In genomic region chr3:188624384-188624783, GRCh38 we compare ENCODE assay signal across 15 cellular contexts.
A peak's percentile ranks its signal among the peaks of the same experiment; 100 is the strongest.
DNase-seq lines count a peak whose midpoint lies in the region; ATAC-seq, FAIRE-seq and TF ChIP-seq lines count a peak whose summit lies in the region.
"Had no signal": no experiment of that assay in that cellular context is flagged by ENCODE, and none has a peak within 500 bp of the region (broad histone marks: within the 10 kb centered on the region; RNA-seq: fewer than 3 reads in every experiment).

No MANE protein-coding gene starts in this region.

- TF ChIP-seq CTCF in HEK293 (tag by site-specific recombination; IDR thresholded peaks at IDR 0.05), result no peak
- TF ChIP-seq CTCF in coronary artery (IDR thresholded peaks at IDR 0.05), result no peak
- TF ChIP-seq CTCF in HepG2 (CRISPR knock-in tag; IDR thresholded peaks at IDR 0.05), result no peak
- TF ChIP-seq CTCF in suprapubic skin (IDR thresholded peaks at IDR 0.05), result no peak
- no peak for TF ChIP-seq CTCF in H9 (conservative IDR thresholded peaks at IDR 0.05)

- intact Hi-C loops in HepG2 (cut with micrococcal nuclease; ENCODE audit: unreplicated experiment), result no loop called here
- intact Hi-C loops in activated CD4-positive, alpha-beta memory T cell treated with anti-CD3 and anti-CD28 coated beads for 36 hours (cut with micrococcal nuclease), result no loop called here

- no peak overlapping the region for H3K4me3 Mint-ChIP-seq in H9
- no peak overlapping the region for H3K4me3 Mint-ChIP-seq in activated CD4-positive, alpha-beta memory T cell treated with anti-CD3 and anti-CD28 coated beads for 36 hours
- H3K4me3 Mint-ChIP-seq: activated CD4-positive, alpha-beta T cell treated with anti-CD3 and anti-CD28 coated beads, Interleukin-2, amount 10 ng/mL, durations not matched to agents 24 days and 14 days; nephron had no signal

- H3K27ac ChIP-seq in HEK293 (ENCODE audit: extremely low read depth, low read depth, low read length) (no peak overlapping the region), coronary artery (peak overlapping the region; percentile 71 to 73), HepG2 (ENCODE audit: extremely low read length, insufficient read depth, low read length) (no peak overlapping the region), suprapubic skin (peak overlapping the region; percentile 70), H9 (ENCODE audit: insufficient read length, low read depth, low read length) (no peak overlapping the region)

- no peaks in the 10 kb centered on the region for H4K20me1 ChIP-seq in HepG2 (ENCODE audit: insufficient read depth, low read length)
- no peaks in the 10 kb centered on the region for H4K20me1 ChIP-seq in H9 (ENCODE audit: control insufficient read depth, insufficient read depth, insufficient read length)

- H3K23ac ChIP-seq in H9 (ENCODE audit: insufficient read length, low read depth, low read length), result no peak overlapping the region

- H3K79me1 ChIP-seq in H9 (ENCODE audit: insufficient read depth, low read depth, low read length, poor library complexity, severe bottlenecking), result no peaks in the 10 kb centered on the region

- no peak for FAIRE-seq in HepG2 (lab: Jason Lieb, UNC)

- H3K36me3 ChIP-seq in HEK293 (ENCODE audit: control insufficient read depth in 2 of 2, insufficient read depth in 1 of 2, low read length in 2 of 2) (no peaks in the 10 kb centered on the region), HepG2 (replicated peaks in 1 of 2; ENCODE audit: control insufficient read depth in 1 of 2, insufficient read depth in 2 of 2, low read length in 2 of 2) (no peaks in the 10 kb centered on the region), suprapubic skin (no peaks in the 10 kb centered on the region)

- no peaks in the 10 kb centered on the region for H3K36me3 Mint-ChIP-seq in H9 (ENCODE audit: insufficient read depth in 1 of 3, low read depth in 3 of 3)
- peaks cover 17% of the 10 kb centered on the region for H3K36me3 Mint-ChIP-seq in activated CD4-positive, alpha-beta memory T cell treated with anti-CD3 and anti-CD28 coated beads for 36 hours

- no peaks in the 10 kb centered on the region for H3K4me1 Mint-ChIP-seq in H9
- peaks cover 16% of the 10 kb centered on the region for H3K4me1 Mint-ChIP-seq in activated CD4-positive, alpha-beta memory T cell treated with anti-CD3 and anti-CD28 coated beads for 36 hours (ENCODE audit: low read depth)

- H3K9me3 Mint-ChIP-seq in H9, result no peaks in the 10 kb centered on the region
- H3K9me3 Mint-ChIP-seq in activated CD4-positive, alpha-beta memory T cell treated with anti-CD3 and anti-CD28 coated beads for 36 hours, result peaks cover 1% of the 10 kb centered on the region

- no peak overlapping the region for H2BK5ac ChIP-seq in H9 (ENCODE audit: insufficient read length, low read length)

- H3K9ac ChIP-seq in HepG2 (ENCODE audit: insufficient read depth, low read depth, low read length) (no peak overlapping the region), H9 (ENCODE audit: extremely low read depth, insufficient read length, low read length) (no peak overlapping the region)

- H2BK12ac ChIP-seq in H9 (ENCODE audit: insufficient read length, low read depth, low read length), result no peak overlapping the region

- no peak overlapping the region for H4K8ac ChIP-seq in H9 (replicated peaks; ENCODE audit: insufficient read length, low read depth, low read length)

- BruUV-seq in HepG2 (replicated peaks; lab: Mats Ljungman, UMichigan), result no TSS peak

- CTCF ChIA-PET in HEK293 (lab: Yijun Ruan, JAX) (no interaction called here), HepG2 (lab: Yijun Ruan, JAX; ENCODE audit: low intra/inter-chr PET ratio, low total read pairs) (no interaction called here)
- CTCF ChIA-PET in activated CD4-positive, alpha-beta memory T cell treated with anti-CD3 and anti-CD28 coated beads for 36 hours (lab: Charles Lee), result interaction anchor here (0.6 kb wide), 1 partner anchor 328 kb away, joined by 6 read pairs; no protein-coding TSS in a partner anchor

- DNase-seq in coronary artery (ENCODE audit: low spot score) (no peak), HepG2 (ENCODE audit: low spot score) (no peak), suprapubic skin (ENCODE audit: low spot score in 2 of 2) (no peak), activated gamma-delta T cell treated with Interleukin-2 at 50 U/mL for 16 hours (no peak), H9 (no peak), NOMO-1 (lab: John Stamatoyannopoulos, UW; ENCODE audit: unreplicated experiment in 2 of 2) (no peak)
- DNase-seq in activated CD4-positive, alpha-beta memory T cell treated with anti-CD3 and anti-CD28 coated beads for 36 hours, result no peak
- DNase-seq: activated CD4-positive, alpha-beta T cell treated with anti-CD3 and anti-CD28 coated beads, Interleukin-2, amount 10 ng/mL, durations not matched to agents 24 days and 14 days; activated gamma-delta T cell; NCI-H526; SIG-M5; stimulated activated CD4-positive, alpha-beta T cell treated with anti-CD3 and anti-CD28 coated beads, Interleukin-1b, Interleukin-23, amount 100 ng/mL, for 48 hours; stimulated activated naive CD4-positive, alpha-beta T cell had no signal

- no peak overlapping the region for H3K4me2 ChIP-seq in HepG2 (ENCODE audit: low read depth, low read length)
- H3K4me2 ChIP-seq in H9 (ENCODE audit: insufficient read depth, insufficient read length, low read length), result no peak overlapping the region

- no peaks in the 10 kb centered on the region for H3K27me3 Mint-ChIP-seq in H9 (ENCODE audit: low read depth)
- no peaks in the 10 kb centered on the region for H3K27me3 Mint-ChIP-seq in activated CD4-positive, alpha-beta memory T cell treated with anti-CD3 and anti-CD28 coated beads for 36 hours
- H3K27me3 Mint-ChIP-seq: activated CD4-positive, alpha-beta T cell treated with anti-CD3 and anti-CD28 coated beads, Interleukin-2, amount 10 ng/mL, durations not matched to agents 24 days and 14 days had no signal

- no peak overlapping the region for H3T11ph ChIP-seq in H9 (ENCODE audit: low read length)

- no peak overlapping the region for H2AFZ ChIP-seq in HepG2 (ENCODE audit: low read length)
- H2AFZ ChIP-seq in H9 (ENCODE audit: low read length), result no peak overlapping the region

- POLR2A ChIA-PET in HEK293 (lab: Yijun Ruan, JAX) (no interaction called here), HepG2 (lab: Yijun Ruan, JAX) (no interaction called here)
- POLR2A ChIA-PET in activated CD4-positive, alpha-beta memory T cell treated with anti-CD3 and anti-CD28 coated beads for 36 hours (lab: Charles Lee), result no interaction called here

- ATAC-seq in HepG2, result no peak; the same call in 2 of the 3 replicates

- no peak for TF ChIP-seq POLR2A in HepG2 (IDR thresholded peaks at IDR 0.05; ENCODE audit: insufficient read depth in 1 of 2, low read depth in 2 of 2, low read length in 2 of 2)
- no peak for TF ChIP-seq POLR2A in suprapubic skin (IDR thresholded peaks at IDR 0.05)

- H3K27me3 ChIP-seq in HepG2 (ENCODE audit: control insufficient read depth in 1 of 2, insufficient read depth in 2 of 2, low read length in 2 of 2) (no peaks in the 10 kb centered on the region), suprapubic skin (no peaks in the 10 kb centered on the region), H9 (ENCODE audit: insufficient read depth, low read length) (no peaks in the 10 kb centered on the region)

- H3K56ac ChIP-seq in H9 (ENCODE audit: insufficient read length, low read depth, low read length), result no peak overlapping the region

- H3K23me2 ChIP-seq in H9 (ENCODE audit: insufficient read length, low read depth, low read length, poor library complexity, severe bottlenecking), result no peaks in the 10 kb centered on the region

- no peak overlapping the region for H3K14ac ChIP-seq in H9 (ENCODE audit: insufficient read depth, low read length)

- no peak overlapping the region for H2BK120ac ChIP-seq in H9 (ENCODE audit: low read depth, low read length, poor library complexity, severe bottlenecking)

- no peak overlapping the region for H3K18ac ChIP-seq in H9 (ENCODE audit: insufficient read length, low read depth, low read length)

- H2BK15ac ChIP-seq in H9 (ENCODE audit: low read depth, low read length), result no peak overlapping the region

- no peak for TF ChIP-seq RAD21 in HepG2 (CRISPR knock-in tag; IDR thresholded peaks at IDR 0.05)

- H2AK5ac ChIP-seq in H9 (ENCODE audit: insufficient read length, low read length), result no peak overlapping the region

- no peak overlapping the region for H4K91ac ChIP-seq in H9 (ENCODE audit: insufficient read length, low read depth, low read length)

- H4K5ac ChIP-seq in H9 (ENCODE audit: insufficient read length, low read depth, low read length), result no peak overlapping the region

- H3K4ac ChIP-seq in H9 (ENCODE audit: low read depth, low read length), result no peak overlapping the region

- H2BK20ac ChIP-seq in H9 (ENCODE audit: low read depth, low read length, poor library complexity, severe bottlenecking), result no peak overlapping the region

- H3K4me1 ChIP-seq in HEK293 (ENCODE audit: control insufficient read depth, insufficient read depth, low read length), result no peaks in the 10 kb centered on the region
- H3K4me1 ChIP-seq in HepG2 (ENCODE audit: insufficient read depth, low read length), result peaks cover 14% of the 10 kb centered on the region
- peaks cover 17% of the 10 kb centered on the region for H3K4me1 ChIP-seq in suprapubic skin
- H3K4me1 ChIP-seq in H9 (ENCODE audit: insufficient read depth, low read length), result no peaks in the 10 kb centered on the region

- 81% methylated on average over 3 of the region's 3 CpGs for WGBS in HepG2 (ENCODE audit: low lambda C conversion rate)
- WGBS in suprapubic skin, result 23% methylated on average over 3 of the region's 3 CpGs
- no CpG with 5 or more reads among the region's 3 CpGs for WGBS in H9 (ENCODE audit: extremely low coverage, insufficient read length, low lambda C conversion rate)

- no peaks in the 10 kb centered on the region for H3K79me2 ChIP-seq in HepG2 (ENCODE audit: insufficient read depth, low read length)
- no peaks in the 10 kb centered on the region; the same call in 1 of the 2 replicates for H3K79me2 ChIP-seq in H9 (ENCODE audit: insufficient read depth, low read length)

- H3K9me3 ChIP-seq in HEK293 (ENCODE audit: control insufficient read depth, insufficient read depth, low read depth, low read length) (no peaks in the 10 kb centered on the region), HepG2 (ENCODE audit: low read length) (no peaks in the 10 kb centered on the region), suprapubic skin (no peaks in the 10 kb centered on the region), H9 (ENCODE audit: control insufficient read depth, low read depth, low read length) (no peaks in the 10 kb centered on the region)

- in situ Hi-C loops in HepG2 (cut with HindIII; ENCODE audit: extremely low pct_ligation_motif_present, low pct_unique_long_range_greater_than_20kb), result no loop called here

- peak overlapping the region in 1 of 3 experiments; percentile 23; a peak in 1 of 7 replicates for H3K27ac Mint-ChIP-seq in H9
- no peak overlapping the region for H3K27ac Mint-ChIP-seq in activated CD4-positive, alpha-beta memory T cell treated with anti-CD3 and anti-CD28 coated beads for 36 hours
- H3K27ac Mint-ChIP-seq: activated CD4-positive, alpha-beta T cell treated with anti-CD3 and anti-CD28 coated beads, Interleukin-2, amount 10 ng/mL, durations not matched to agents 24 days and 14 days; nephron had no signal

- no peak for TF ChIP-seq EP300 in HepG2 (IDR thresholded peaks at IDR 0.05; ENCODE audit: low read depth in 2 of 2, low read length in 2 of 2)
- TF ChIP-seq EP300 in HepG2 (CRISPR knock-in tag; IDR thresholded peaks at IDR 0.05; ENCODE audit: borderline replicate concordance), result no peak
- TF ChIP-seq EP300 in suprapubic skin (IDR thresholded peaks at IDR 0.05), result no peak

- H3K4me3 ChIP-seq in HEK293 (ENCODE audit: low read depth, low read length) (no peak overlapping the region), coronary artery (no peak overlapping the region), HepG2 (replicated peaks in 1 of 3; ENCODE audit: insufficient read depth in 1 of 3, low read depth in 2 of 3, low read length in 3 of 3) (no peak overlapping the region), suprapubic skin (no peak overlapping the region)

Comparison
In these comparisons a context has a peak if more than half of its experiments do, and no peak if none do; other contexts are left out.
1. H3K27ac ChIP-seq: peak in coronary artery (2 of 2) and suprapubic skin (single experiment); none in HEK293 (single experiment), HepG2 (single experiment) and H9 (single experiment).